ENCODE assay signal across 18 cellular contexts in the genomic region with DNA sequence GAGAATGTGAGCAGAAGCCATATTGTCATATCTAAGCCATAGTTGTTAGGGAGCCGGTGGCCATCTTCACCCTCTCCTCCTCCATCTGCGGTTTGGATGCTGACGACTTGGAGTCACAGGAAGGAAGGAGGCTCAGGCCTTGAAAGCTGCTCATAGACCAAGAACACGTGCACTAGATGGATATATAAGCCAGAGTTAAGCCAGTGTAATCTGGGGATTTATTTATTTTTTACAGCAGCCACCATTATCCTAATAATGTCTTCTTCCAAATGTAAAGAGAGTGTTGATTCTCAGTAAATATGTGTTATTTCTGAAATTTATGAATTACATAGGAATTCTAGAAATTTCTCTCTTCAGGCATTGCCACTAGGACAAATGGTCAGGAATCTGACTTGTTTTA.
A peak's percentile ranks its signal among the peaks of the same experiment; 100 is the strongest.
DNase-seq lines count a peak whose midpoint lies in the region; ATAC-seq, FAIRE-seq and TF ChIP-seq lines count a peak whose summit lies in the region.
"Had no signal": no experiment of that assay in that cellular context is flagged by ENCODE, and none has a peak within 500 bp of the region (broad histone marks: within the 10 kb centered on the region; RNA-seq: fewer than 3 reads in every experiment).

No MANE protein-coding gene starts in this region.

- no peak for FAIRE-seq in K562 (lab: Jason Lieb, UNC)
- FAIRE-seq: A204.1, D721Med, G401.6, GM12891 had no signal

- peaks cover 8% of the 10 kb centered on the region for H3K36me3 Mint-ChIP-seq in neural progenitor cell
- no peaks in the 10 kb centered on the region for H3K36me3 Mint-ChIP-seq in activated CD4-positive, alpha-beta T cell treated with anti-CD3 and anti-CD28 coated beads, Interleukin-2, amount 10 ng/mL, durations not matched to agents 7 days and 5 days (ENCODE audit: low read depth)
- H3K36me3 Mint-ChIP-seq: CD4-positive, CD25-positive, alpha-beta regulatory T cell had no signal

- BruUV-seq in K562 (replicated peaks; lab: Mats Ljungman, UMichigan) = no TSS peak

- peaks cover 19% of the 10 kb centered on the region for H3F3A ChIP-seq in neural progenitor cell (ENCODE audit: low read depth)

- no peak for TF ChIP-seq EP300 in K562 (IDR thresholded peaks at IDR 0.05; ENCODE audit: low read length)

- WGBS in K562 (ENCODE audit: insufficient coverage, low coverage, missing lambda C conversion rate) = 8% methylated on average over 4 of the region's 4 CpGs

- peak overlapping the region; percentile 65 for H3K27ac Mint-ChIP-seq in neural progenitor cell
- no peak overlapping the region for H3K27ac Mint-ChIP-seq in activated CD4-positive, alpha-beta T cell treated with anti-CD3 and anti-CD28 coated beads, Interleukin-2, amount 10 ng/mL, durations not matched to agents 7 days and 5 days
- H3K27ac Mint-ChIP-seq: CD4-positive, CD25-positive, alpha-beta regulatory T cell had no signal

- intact Hi-C loops in left ventricle myocardium inferior (cut with micrococcal nuclease) (loop anchor here (5.0 to 10.0 kb wide), 2 partner anchors 540 to 682 kb away; no protein-coding TSS in a partner anchor), cardiac septum (cut with DNase I) (loop anchor here (10.0 kb wide), 1 partner anchor 270 kb away; no protein-coding TSS in a partner anchor), K562 (cut with micrococcal nuclease) (loop anchor here (2.0 to 10.0 kb wide), 2 partner anchors 450 to 680 kb away; no protein-coding TSS in a partner anchor), gastrocnemius medialis (cut with DNase I; ENCODE audit: low total_unique reads) (no loop called here)

- H3K9me3 ChIP-seq in left ventricle myocardium inferior (replicated peaks) = no peaks in the 10 kb centered on the region
- no peaks in the 10 kb centered on the region for H3K9me3 ChIP-seq in K562 (replicated peaks; ENCODE audit: control insufficient read depth, insufficient read depth, low read depth, low read length)
- H3K9me3 ChIP-seq in neural progenitor cell (ENCODE audit: low read depth) = no peaks in the 10 kb centered on the region
- H3K9me3 ChIP-seq in gastrocnemius medialis = no peaks in the 10 kb centered on the region
- H3K9me3 ChIP-seq: BE2C, Caco-2, HAP-1 had no signal

- H3K9ac ChIP-seq in K562 (ENCODE audit: insufficient read depth in 1 of 2, low read depth in 2 of 2, low read length in 2 of 2) (no peak overlapping the region), neural progenitor cell (no peak overlapping the region)
- H3K9ac ChIP-seq: GM23248 had no signal

- TF ChIP-seq RAD21 in K562 (CRISPR knock-in tag; conservative IDR thresholded peaks at IDR 0.05 in 1 of 2, IDR thresholded peaks at IDR 0.05 in 1 of 2) = no peak

- CTCF ChIA-PET in K562 (lab: Yijun Ruan, JAX; ENCODE audit: low intra/inter-chr PET ratio) = no interaction called here
- CTCF ChIA-PET in activated CD4-positive, alpha-beta T cell treated with anti-CD3 and anti-CD28 coated beads, Interleukin-2, amount 10 ng/mL, durations not matched to agents 7 days and 5 days (lab: Charles Lee) = no interaction called here

- TF ChIP-seq CTCF in left ventricle myocardium inferior (IDR thresholded peaks at IDR 0.05; ENCODE audit: borderline replicate concordance) (no peak), K562 (IDR thresholded peaks at IDR 0.05 in 2 of 3, conservative IDR thresholded peaks at IDR 0.05 in 1 of 3; ENCODE audit: insufficient read depth in 2 of 3, low read depth in 1 of 3, low read length in 3 of 3) (no peak), neural progenitor cell (IDR thresholded peaks at IDR 0.05) (no peak), gastrocnemius medialis (IDR thresholded peaks at IDR 0.05 in 4 of 5, conservative IDR thresholded peaks at IDR 0.05 in 1 of 5) (no peak)

- H3K4me3 Mint-ChIP-seq in neural progenitor cell = no peak overlapping the region
- no peak overlapping the region for H3K4me3 Mint-ChIP-seq in activated CD4-positive, alpha-beta T cell treated with anti-CD3 and anti-CD28 coated beads, Interleukin-2, amount 10 ng/mL, durations not matched to agents 7 days and 5 days
- H3K4me3 Mint-ChIP-seq: CD4-positive, CD25-positive, alpha-beta regulatory T cell had no signal

- H3K4me3 ChIP-seq in left ventricle myocardium inferior = no peak overlapping the region
- H3K4me3 ChIP-seq in K562 = no peak overlapping the region
- no peak overlapping the region for H3K4me3 ChIP-seq in neural progenitor cell
- no peak overlapping the region for H3K4me3 ChIP-seq in gastrocnemius medialis
- H3K4me3 ChIP-seq: GM23248, HAP-1 had no signal

- H4K20me1 ChIP-seq in K562 (replicated peaks; ENCODE audit: control insufficient read depth, insufficient read depth, low read length) (no peaks in the 10 kb centered on the region), neural progenitor cell (ENCODE audit: low read depth) (no peaks in the 10 kb centered on the region)

- DNase-seq in left ventricle myocardium inferior = no peak
- DNase-seq in cardiac septum (ENCODE audit: low spot score) = no peak
- no peak for DNase-seq in K562 (ENCODE audit: extremely low read depth in 1 of 4, low spot score in 3 of 4)
- DNase-seq in neural progenitor cell (ENCODE audit: low spot score) = no peak
- DNase-seq in gastrocnemius medialis = no peak
- DNase-seq in activated CD4-positive, alpha-beta T cell treated with anti-CD3 and anti-CD28 coated beads, Interleukin-2, amount 10 ng/mL, durations not matched to agents 7 days and 5 days = no peak
- no peak for DNase-seq in OCI-M1 (lab: John Stamatoyannopoulos, UW)
- DNase-seq: ACHN; BE2C; C1 segment of cervical spinal cord; Caco-2; CD4-positive, CD25-positive, alpha-beta regulatory T cell; GM23248 had no signal

- H3K27ac ChIP-seq in left ventricle myocardium inferior (replicated peaks) = peak overlapping the region; percentile 96
- H3K27ac ChIP-seq in K562 (ENCODE audit: extremely low read depth, low read depth, low read length) = no peak overlapping the region
- H3K27ac ChIP-seq in neural progenitor cell = no peak overlapping the region
- peak overlapping the region; percentile 95 to 98 (median 98) for H3K27ac ChIP-seq in gastrocnemius medialis
- H3K27ac ChIP-seq: GM23248 had no signal

- no peaks in the 10 kb centered on the region for H3K27me3 ChIP-seq in left ventricle myocardium inferior (ENCODE audit: low read depth)
- H3K27me3 ChIP-seq in K562 (ENCODE audit: control insufficient read depth in 2 of 2, insufficient read depth in 2 of 2, low read length in 2 of 2) = peaks cover 2 to 16% of the 10 kb centered on the region in 2 experiments; a peak in 2 of 5 replicates
- H3K27me3 ChIP-seq in neural progenitor cell = no peaks in the 10 kb centered on the region
- no peaks in the 10 kb centered on the region for H3K27me3 ChIP-seq in gastrocnemius medialis
- H3K27me3 ChIP-seq: BE2C had no signal

- no peak overlapping the region for H3K4me2 ChIP-seq in K562 (ENCODE audit: insufficient read depth, low read length)
- H3K4me2 ChIP-seq in neural progenitor cell = no peak overlapping the region

- peaks cover 6% of the 10 kb centered on the region for H3K27me3 Mint-ChIP-seq in neural progenitor cell (ENCODE audit: insufficient read depth, low read depth)
- H3K27me3 Mint-ChIP-seq in activated CD4-positive, alpha-beta T cell treated with anti-CD3 and anti-CD28 coated beads, Interleukin-2, amount 10 ng/mL, durations not matched to agents 7 days and 5 days = no peaks in the 10 kb centered on the region
- H3K27me3 Mint-ChIP-seq: CD4-positive, CD25-positive, alpha-beta regulatory T cell had no signal

- ATAC-seq in K562 (no peak), gastrocnemius medialis (no peak)

- TF ChIP-seq POLR2A in K562 (conservative IDR thresholded peaks at IDR 0.05) (no peak), gastrocnemius medialis (IDR thresholded peaks at IDR 0.05) (no peak)

- no peaks in the 10 kb centered on the region for H3K79me2 ChIP-seq in K562 (ENCODE audit: control insufficient read depth, insufficient read depth, low read length)
- H3K79me2 ChIP-seq in neural progenitor cell (ENCODE audit: low read depth) = no peaks in the 10 kb centered on the region

- H3K36me3 ChIP-seq in left ventricle myocardium inferior (no peaks in the 10 kb centered on the region), K562 (ENCODE audit: control insufficient read depth, insufficient read depth, low read length) (no peaks in the 10 kb centered on the region), neural progenitor cell (no peaks in the 10 kb centered on the region), gastrocnemius medialis (no peaks in the 10 kb centered on the region)
- H3K36me3 ChIP-seq: BE2C, HAP-1 had no signal

- H3K9me3 Mint-ChIP-seq in neural progenitor cell = peaks cover 16% of the 10 kb centered on the region
- H3K9me3 Mint-ChIP-seq in activated CD4-positive, alpha-beta T cell treated with anti-CD3 and anti-CD28 coated beads, Interleukin-2, amount 10 ng/mL, durations not matched to agents 7 days and 5 days = no peaks in the 10 kb centered on the region

- POLR2A ChIA-PET in K562 (lab: Yijun Ruan, JAX) = no interaction called here
- POLR2A ChIA-PET in activated CD4-positive, alpha-beta T cell treated with anti-CD3 and anti-CD28 coated beads, Interleukin-2, amount 10 ng/mL, durations not matched to agents 7 days and 5 days (lab: Charles Lee) = no interaction called here

- peaks cover 54% of the 10 kb centered on the region for H3K4me1 Mint-ChIP-seq in neural progenitor cell
- no peaks in the 10 kb centered on the region for H3K4me1 Mint-ChIP-seq in activated CD4-positive, alpha-beta T cell treated with anti-CD3 and anti-CD28 coated beads, Interleukin-2, amount 10 ng/mL, durations not matched to agents 7 days and 5 days
- H3K4me1 Mint-ChIP-seq: CD4-positive, CD25-positive, alpha-beta regulatory T cell had no signal

- H2AFZ ChIP-seq in K562 (ENCODE audit: low read depth, low read length) = no peak overlapping the region; the same call in 1 of the 2 replicates
- H2AFZ ChIP-seq in neural progenitor cell (replicated peaks) = no peak overlapping the region
- H2AFZ ChIP-seq: GM23248 had no signal

- no peaks in the 10 kb centered on the region for H3K9me1 ChIP-seq in K562 (ENCODE audit: control insufficient read depth, insufficient read depth, low read length)

- in situ Hi-C loops in K562 (cut with MboI) = loop anchor here (10.0 kb wide), 1 partner anchor 680 kb away; no protein-coding TSS in a partner anchor
- in situ Hi-C loops in gastrocnemius medialis (cut with MboI; ENCODE audit: low sequenced_read_pairs in 4 of 4) = loop anchor here in 3 of 4 donors (10.0 to 25.0 kb wide), 5 partner anchors 140 to 680 kb away; no protein-coding TSS in a partner anchor

- H3K4me1 ChIP-seq in left ventricle myocardium inferior = peaks cover 59% of the 10 kb centered on the region
- H3K4me1 ChIP-seq in K562 (replicated peaks in 1 of 2; ENCODE audit: control insufficient read depth in 2 of 2, insufficient read depth in 2 of 2, low read length in 2 of 2) = peaks cover 8 to 21% of the 10 kb centered on the region in 2 experiments; a peak in 4 of 5 replicates
- peaks cover 27% of the 10 kb centered on the region for H3K4me1 ChIP-seq in neural progenitor cell
- H3K4me1 ChIP-seq in gastrocnemius medialis = peaks cover 52 to 61% of the 10 kb centered on the region in 2 donors
- H3K4me1 ChIP-seq: BE2C, Caco-2 had no signal

TF ChIP-seq in K562, 482 proteins besides CTCF, POLR2A, EP300 and RAD21 (continues in another document):
- no peak for TF ChIP-seq NR1H2 (CRISPR knock-in tag; IDR thresholded peaks at IDR 0.05)
- TF ChIP-seq TAF1 (IDR thresholded peaks at IDR 0.05; ENCODE audit: control insufficient read depth, extremely low read depth, insufficient read depth, low read length, severe bottlenecking) = no peak
- peak; percentile 92 for TF ChIP-seq ZNF589 (CRISPR knock-in tag; IDR thresholded peaks at IDR 0.05; ENCODE audit: low read depth)

Comparison
In these comparisons a context has a peak if more than half of its experiments do, and no peak if none do; other contexts are left out.
1. H3K27ac ChIP-seq: peak in left ventricle myocardium inferior (single experiment) and gastrocnemius medialis (4 of 4); none in K562 (single experiment) and neural progenitor cell (single experiment).